ENCODE assay signal across 9 cellular contexts in genomic region chr1:110338200-110339039, GRCh38. TPM values are rescaled to one million over a fixed set of nuclear protein-coding genes. Genes with fewer than 3 reads are reported as not detected.
A peak's percentile ranks its signal among the peaks of the same experiment; 100 is the strongest.
DNase-seq lines count a peak whose midpoint lies in the region; ATAC-seq, FAIRE-seq and TF ChIP-seq lines count a peak whose summit lies in the region.
"Had no signal": no experiment of that assay in that cellular context is flagged by ENCODE, and none has a peak within 500 bp of the region (broad histone marks: within the 10 kb centered on the region; RNA-seq: fewer than 3 reads in every experiment).

No MANE protein-coding gene starts in this region.

- H2BK15ac ChIP-seq in H1 (ENCODE audit: low read length) = peak overlapping the region; percentile 37; the same call in 1 of the 2 replicates

- DNase-seq in CMK (ENCODE audit: low read depth) (peak; percentile 100), HS-5 (ENCODE audit: low read depth) (peak; percentile 100), NK-92 (lab: John Stamatoyannopoulos, UW; ENCODE audit: unreplicated experiment) (peak; percentile 97), H1 (ENCODE audit: low read depth in 1 of 2, low spot score in 2 of 2) (peak; percentile 94 to 97), mesothelial cell of epicardium (ENCODE audit: low spot score in 2 of 2, unreplicated experiment in 2 of 2) (peak; percentile 88 to 96)
- peak; percentile 88 to 92 for DNase-seq in activated CD8-positive, alpha-beta memory T cell treated with anti-CD3 and anti-CD28 coated beads for 4 hours (ENCODE audit: low read depth in 2 of 2)
- DNase-seq in stimulated activated CD8-positive, alpha-beta memory T cell treated with anti-CD3 and anti-CD28 coated beads, Interleukin-15, amount 100 ng/mL, for 48 hours (ENCODE audit: low read depth in 2 of 2) = peak; percentile 89 to 90

- H2AK5ac ChIP-seq in H1 (ENCODE audit: low read depth, low read length) = no peak overlapping the region

- no peak overlapping the region for H2BK12ac ChIP-seq in H1 (ENCODE audit: low read depth, low read length)

- TF ChIP-seq EP300 in H1 (IDR thresholded peaks at IDR 0.05; ENCODE audit: borderline replicate concordance in 1 of 2, low read depth in 2 of 2, low read length in 2 of 2) = 0 out of 3 replicates have a peak, but pooled peaks of 1 of the 2 experiments have one; percentile 32

- peak overlapping the region; percentile 26 for H3K18ac ChIP-seq in H1 (ENCODE audit: extremely low read depth, low read length)

- FAIRE-seq in H1 (lab: Jason Lieb, UNC) = no peak

- H2BK120ac ChIP-seq in H1 (replicated peaks; ENCODE audit: low read depth, low read length) = no peak overlapping the region

- H3K79me1 ChIP-seq in H1 (ENCODE audit: low read depth, low read length) = peaks cover 11% of the 10 kb centered on the region

- peaks cover 7% of the 10 kb centered on the region for H3K36me3 Mint-ChIP-seq in mesothelial cell of epicardium

- H3K4me1 ChIP-seq in H1 (replicated peaks in 1 of 4; ENCODE audit: control insufficient read depth in 3 of 4, insufficient read depth in 4 of 4, low read length in 3 of 4) = peaks cover 0 to 18% (median 15%) of the 10 kb centered on the region in 4 experiments; a peak in 6 of 7 replicates

- H4K91ac ChIP-seq in H1 (replicated peaks; ENCODE audit: insufficient read length, low read length) = peak overlapping the region; percentile 79

- no peaks in the 10 kb centered on the region for H3K9me3 Mint-ChIP-seq in mesothelial cell of epicardium
- H3K9me3 Mint-ChIP-seq: stimulated activated naive CD8-positive, alpha-beta T cell treated with anti-CD3 and anti-CD28 coated beads, Interleukin-15, Interleukin-2, amounts not matched to agents 100 ng/mL and 50 ng/mL, for 24 hours had no signal

- H3K9me3 ChIP-seq in H1 (ENCODE audit: insufficient read depth in 2 of 2, low read depth in 1 of 2, low read length in 1 of 2) = no peaks in the 10 kb centered on the region; a peak in 1 of 4 replicates

- H2BK5ac ChIP-seq in H1 (ENCODE audit: low read depth, low read length) = peak overlapping the region; percentile 95

- peak overlapping the region; percentile 79 for H4K5ac ChIP-seq in H1 (ENCODE audit: insufficient read length, low read depth, low read length)

- peak overlapping the region; percentile 97 for H3K27ac Mint-ChIP-seq in mesothelial cell of epicardium
- H3K27ac Mint-ChIP-seq: stimulated activated naive CD8-positive, alpha-beta T cell treated with anti-CD3 and anti-CD28 coated beads, Interleukin-15, Interleukin-2, amounts not matched to agents 100 ng/mL and 50 ng/mL, for 24 hours had no signal

- WGBS in H1 (ENCODE audit: extremely low coverage in 1 of 2, insufficient coverage in 1 of 2, insufficient read length in 1 of 2, insufficient replicate concordance in 2 of 2, low coverage in 1 of 2, low lambda C conversion rate in 2 of 2, missing lambda C conversion rate in 1 of 2), 2 experiments = 2% methylated on average over 62 of the region's 80 CpGs; no CpG with 5 or more reads in 1 of the 2 experiments

- peak overlapping the region; percentile 80 to 91 (median 89) for H3K9ac ChIP-seq in H1 (replicated peaks in 1 of 4; ENCODE audit: extremely low read depth in 1 of 4, low read depth in 3 of 4, low read length in 3 of 4)

- peaks cover 21 to 24% of the 10 kb centered on the region in 2 experiments for H4K20me1 ChIP-seq in H1 (replicated peaks in 1 of 2; ENCODE audit: control insufficient read depth in 1 of 2, insufficient read depth in 2 of 2, low read length in 2 of 2)

- ATAC-seq in GM21360 (IDR thresholded peaks at IDR 0.05; ENCODE audit: unreplicated experiment) = peak; percentile 63

- CTCF ChIA-PET in H1 (lab: Charles Lee; ENCODE audit: partially characterized antibody) = interaction anchor here (0.7 to 11.4 kb wide), 24 partner anchors 8 to 222 kb away, joined by 3 to 146 read pairs (median 4); partner anchors contain the start of gene KCNC4

- peaks cover 28 to 40% of the 10 kb centered on the region in 2 experiments for H3K79me2 ChIP-seq in H1 (ENCODE audit: control insufficient read depth in 1 of 2, insufficient read depth in 2 of 2, low read length in 2 of 2)

- H3K14ac ChIP-seq in H1 (ENCODE audit: insufficient read length) = peak overlapping the region; percentile 82

- peaks cover 6% of the 10 kb centered on the region; the same call in 1 of the 2 replicates for H3K23me2 ChIP-seq in H1 (ENCODE audit: low read depth, low read length)

- H2BK20ac ChIP-seq in H1 (ENCODE audit: low read length) = no peak overlapping the region

- H3K4me3 Mint-ChIP-seq in mesothelial cell of epicardium = no peak overlapping the region
- H3K4me3 Mint-ChIP-seq: stimulated activated naive CD8-positive, alpha-beta T cell treated with anti-CD3 and anti-CD28 coated beads, Interleukin-15, Interleukin-2, amounts not matched to agents 100 ng/mL and 50 ng/mL, for 24 hours had no signal

- peak; percentile 79 to 83 for TF ChIP-seq POLR2A in H1 (IDR thresholded peaks at IDR 0.05; ENCODE audit: control extremely low read depth in 1 of 2, low read depth in 2 of 2, low read length in 2 of 2)

- no peaks in the 10 kb centered on the region for H3K27me3 ChIP-seq in H1 (replicated peaks in 1 of 4; ENCODE audit: control insufficient read depth in 3 of 4, extremely low read depth in 1 of 4, insufficient read depth in 3 of 4, low read length in 3 of 4)

- peak overlapping the region; percentile 95 for H3K56ac ChIP-seq in H1 (replicated peaks; ENCODE audit: insufficient read length, low read depth, low read length)

- peak overlapping the region; percentile 69 to 97 (median 94) for H3K4me3 ChIP-seq in H1 (ENCODE audit: extremely low read depth in 1 of 4, insufficient read depth in 2 of 4, low read depth in 3 of 4, low read length in 4 of 4)

- peak overlapping the region; percentile 93 for H2AFZ ChIP-seq in H1 (ENCODE audit: low read length)

- peaks cover 0 to 31% (median 8%) of the 10 kb centered on the region in 4 experiments; a peak in 6 of 8 replicates for H3K36me3 ChIP-seq in H1 (ENCODE audit: control insufficient read depth in 2 of 4, insufficient read depth in 4 of 4, low read length in 3 of 4)

- no peak overlapping the region for H3K23ac ChIP-seq in H1 (ENCODE audit: insufficient read length)

- H3K27ac ChIP-seq in H1 (ENCODE audit: low read depth, low read length) = peak overlapping the region; percentile 94

- peak overlapping the region; percentile 96; the same call in 1 of the 2 replicates for H4K8ac ChIP-seq in H1 (ENCODE audit: extremely low read depth, insufficient read depth, low read length)

- POLR2A ChIA-PET in H1 (lab: Charles Lee; ENCODE audit: partially characterized antibody) = interaction anchor here (0.6 to 6.2 kb wide), 37 partner anchors 8 to 163 kb away, joined by 3 to 47 read pairs (median 6); partner anchors contain the start of genes KCNC4 and LAMTOR5

- H3K27me3 Mint-ChIP-seq in mesothelial cell of epicardium (ENCODE audit: low read depth) = no peaks in the 10 kb centered on the region
- H3K27me3 Mint-ChIP-seq: stimulated activated naive CD8-positive, alpha-beta T cell treated with anti-CD3 and anti-CD28 coated beads, Interleukin-15, Interleukin-2, amounts not matched to agents 100 ng/mL and 50 ng/mL, for 24 hours had no signal

- no peak; a peak in 1 of 4 replicates for TF ChIP-seq RAD21 in H1 (IDR thresholded peaks at IDR 0.05 in 1 of 2, conservative IDR thresholded peaks at IDR 0.05 in 1 of 2; ENCODE audit: low read depth in 2 of 2, low read length in 2 of 2)

- H3K4me2 ChIP-seq in H1 (ENCODE audit: insufficient read depth in 1 of 2, low read depth in 2 of 2, low read length in 2 of 2) = peak overlapping the region; percentile 78 to 80

- H3K4ac ChIP-seq in H1 (replicated peaks; ENCODE audit: insufficient read length, low read depth, low read length) = peak overlapping the region; percentile 61

- H3K4me1 Mint-ChIP-seq in mesothelial cell of epicardium = peaks cover 58% of the 10 kb centered on the region

- peak; percentile 27 to 39 (median 34); a peak in 3 of 4 replicates for TF ChIP-seq CTCF in H1 (IDR thresholded peaks at IDR 0.05; ENCODE audit: control extremely low read depth in 1 of 3, insufficient read depth in 1 of 3, low read depth in 1 of 3, low read length in 3 of 3)
- peak; percentile 46 for TF ChIP-seq CTCF in mesothelial cell of epicardium (IDR thresholded peaks at IDR 0.05; ENCODE audit: unreplicated experiment)

TF ChIP-seq in H1, 55 proteins besides CTCF, POLR2A, EP300 and RAD21 (continues in another document):
- TF ChIP-seq SP1 (IDR thresholded peaks at IDR 0.05; ENCODE audit: low read depth, low read length) (no peak), CBX8 (IDR thresholded peaks at IDR 0.05; ENCODE audit: borderline replicate concordance, low read depth, low read length) (no peak), RXRA (IDR thresholded peaks at IDR 0.05; ENCODE audit: insufficient read depth, low read depth, low read length) (no peak)

RNA-seq across cellular contexts. Expression of gene RBM15, which starts 0.8 kb away (rescaled TPM):
- total RNA-seq in H1 (2021; fragmentation: NEBNext Ultra II Directional; extraction: Animal tissue kit (Norgen Biotek cat#: 25700)) = 41.2 and 44.9 TPM in 2 replicates
- 13.5 and 18.6 TPM in 2 replicates for polyA plus RNA-seq in H1 (2011; rRNA removed)
- polyA plus RNA-seq in H1 (2011; cell fraction: cytosol; rRNA removed) = 20.8 TPM
- 41.3 TPM for polyA plus RNA-seq in H1 (2011; cell fraction: nucleus; rRNA removed)
- polyA plus RNA-seq in H1 (2012, experiment 1 of 2) = 12.9 to 13.8 TPM (median 13.6 TPM) in 4 replicates
- 3.3 TPM for polyA plus RNA-seq in H1 (2012, experiment 2 of 2)
- 16.4 TPM for polyA plus RNA-seq in H1 (2013, experiment 1 of 2)
- 14.4 TPM for polyA plus RNA-seq in H1 (2013, experiment 2 of 2)
- polyA minus RNA-seq in H1 (2011; rRNA and poly(A)+ RNA removed) = 149 and 165 TPM in 2 replicates
- polyA minus RNA-seq in H1 (2011; cell fraction: cytosol; rRNA and poly(A)+ RNA removed) = 52.1 TPM
- polyA minus RNA-seq in H1 (2011; cell fraction: nucleus; rRNA and poly(A)+ RNA removed) = 184 TPM
- total RNA-seq in mesothelial cell of epicardium = 39.7 to 41.9 TPM (median 41.0 TPM) in 3 replicates

RNA-seq across cellular contexts. Expression of gene SLC16A4, which starts 52.4 kb away (rescaled TPM):
- 0.33 and 0.43 TPM in 2 replicates for total RNA-seq in H1 (2021; fragmentation: NEBNext Ultra II Directional; extraction: Animal tissue kit (Norgen Biotek cat#: 25700))
- 0.20 and 0.30 TPM in 2 replicates for polyA plus RNA-seq in H1 (2011; rRNA removed)
- polyA plus RNA-seq in H1 (2011; cell fraction: cytosol; rRNA removed) = 0.21 TPM
- polyA plus RNA-seq in H1 (2011; cell fraction: nucleus; rRNA removed) = 0.13 TPM
- polyA plus RNA-seq in H1 (2012, experiment 1 of 2) = 0.26 to 0.43 TPM (median 0.33 TPM) in 4 replicates
- polyA plus RNA-seq in H1 (2012, experiment 2 of 2) = 0.20 TPM
- 0.39 TPM for polyA plus RNA-seq in H1 (2013, experiment 1 of 2)
- polyA plus RNA-seq in H1 (2013, experiment 2 of 2) = 0.59 TPM
- polyA minus RNA-seq in H1 (2011; rRNA and poly(A)+ RNA removed) = 0.22 and 0.44 TPM in 2 replicates
- polyA minus RNA-seq in H1 (2011; cell fraction: cytosol; rRNA and poly(A)+ RNA removed) = not detected
- polyA minus RNA-seq in H1 (2011; cell fraction: nucleus; rRNA and poly(A)+ RNA removed) = 1.5 TPM
- 13.7 to 14.4 TPM (median 13.7 TPM) in 3 replicates for total RNA-seq in mesothelial cell of epicardium

Comparison
In these comparisons a context has a peak if more than half of its experiments do, and no peak if none do; other contexts are left out.
1. Peak in every context shown above with its lines: DNase-seq, ATAC-seq, H3K4me3 ChIP-seq and H3K27ac ChIP-seq.
2. RNA of gene SLC16A4, which starts 52.4 kb away (total RNA-seq): 13.7 to 14.4 TPM in mesothelial cell of epicardium; 0.33 to 0.43 TPM in H1; every median in the first group is over 10 times any median in the second.